In genomic region chr12:124656214-124656516, GRCh38 we compare ENCODE assay signal across 14 cellular contexts.
A peak's percentile ranks its signal among the peaks of the same experiment; 100 is the strongest.
DNase-seq lines count a peak whose midpoint lies in the region; ATAC-seq and TF ChIP-seq lines count a peak whose summit lies in the region.
"Had no signal": no experiment of that assay in that cellular context is flagged by ENCODE, and none has a peak within 500 bp of the region (broad histone marks: within the 10 kb centered on the region; RNA-seq: fewer than 3 reads in every experiment).

No MANE protein-coding gene starts in this region.

- no peak overlapping the region for H3K4me3 Mint-ChIP-seq in endothelial cell (ENCODE audit: unreplicated experiment)

- H3K4me3 ChIP-seq in right atrium auricular region (no peak overlapping the region), esophagus squamous epithelium (no peak overlapping the region), osteoblast (ENCODE audit: insufficient read depth, low read length) (no peak overlapping the region)

- H3K9me3 Mint-ChIP-seq in endothelial cell (ENCODE audit: unreplicated experiment) = no peaks in the 10 kb centered on the region
- H3K9me3 Mint-ChIP-seq: activated T-helper 2 cell treated with anti-CD3 and anti-CD28 coated beads, Interferon-gamma antibody, Interleukin-2, Interleukin-4, amounts not matched to agents 10 μg/mL and 5 μg/mL and 100 μg/mL, durations not matched to agents 14 hours and 24 hours and 36 hours had no signal

- no peaks in the 10 kb centered on the region for H3K79me2 ChIP-seq in osteoblast (ENCODE audit: insufficient read depth, low read length)

- H3K36me3 Mint-ChIP-seq in endothelial cell (ENCODE audit: low read depth, unreplicated experiment) = no peaks in the 10 kb centered on the region

- no peak overlapping the region for H3K27ac Mint-ChIP-seq in endothelial cell (ENCODE audit: unreplicated experiment)
- H3K27ac Mint-ChIP-seq: activated T-helper 2 cell treated with anti-CD3 and anti-CD28 coated beads, Interferon-gamma antibody, Interleukin-2, Interleukin-4, amounts not matched to agents 10 μg/mL and 5 μg/mL and 100 μg/mL, durations not matched to agents 14 hours and 24 hours and 36 hours had no signal

- H3K36me3 ChIP-seq in right atrium auricular region (no peaks in the 10 kb centered on the region), esophagus squamous epithelium (no peaks in the 10 kb centered on the region), osteoblast (ENCODE audit: insufficient read depth, low read length) (no peaks in the 10 kb centered on the region)
- H3K36me3 ChIP-seq: ovary had no signal

- H3K4me1 ChIP-seq in right atrium auricular region (peaks cover 0 to 48% of the 10 kb centered on the region in 2 donors), esophagus squamous epithelium (peaks cover 17 to 39% (median 22%) of the 10 kb centered on the region in 3 donors), osteoblast (ENCODE audit: insufficient read depth, low read length) (peaks cover 15% of the 10 kb centered on the region)

- no peaks in the 10 kb centered on the region for H3K9me3 ChIP-seq in right atrium auricular region
- H3K9me3 ChIP-seq in esophagus squamous epithelium = no peaks in the 10 kb centered on the region
- no peaks in the 10 kb centered on the region for H3K9me3 ChIP-seq in osteoblast (ENCODE audit: low read depth, low read length)
- H3K9me3 ChIP-seq: ovary had no signal

- TF ChIP-seq CTCF in right atrium auricular region (IDR thresholded peaks at IDR 0.05) (no peak), esophagus squamous epithelium (IDR thresholded peaks at IDR 0.05) (no peak), osteoblast (IDR thresholded peaks at IDR 0.05; ENCODE audit: extremely low read depth, low read depth, low read length) (no peak), endothelial cell (IDR thresholded peaks at IDR 0.05; ENCODE audit: unreplicated experiment) (no peak)

- H3K27me3 ChIP-seq in right atrium auricular region (no peaks in the 10 kb centered on the region), esophagus squamous epithelium (peaks cover 0 to 33% (median 0%) of the 10 kb centered on the region in 4 donors), osteoblast (ENCODE audit: insufficient read depth, low read length) (no peaks in the 10 kb centered on the region)
- H3K27me3 ChIP-seq: ovary had no signal

- H3K27ac ChIP-seq in right atrium auricular region = peak overlapping the region; percentile 69 to 88
- H3K27ac ChIP-seq in esophagus squamous epithelium = peak overlapping the region; percentile 60 to 90 (median 83)
- H3K27ac ChIP-seq in osteoblast (ENCODE audit: low read depth, low read length) = no peak overlapping the region

- no peak for ATAC-seq in left ventricle myocardium superior
- ATAC-seq in GM19397 (IDR thresholded peaks at IDR 0.05; ENCODE audit: unreplicated experiment) = no peak
- ATAC-seq in HG03039 (IDR thresholded peaks at IDR 0.05; ENCODE audit: unreplicated experiment) = no peak
- no peak for ATAC-seq in GM21381 (IDR thresholded peaks at IDR 0.05; ENCODE audit: unreplicated experiment)

- H3K27me3 Mint-ChIP-seq in endothelial cell (ENCODE audit: unreplicated experiment) = peaks cover 1% of the 10 kb centered on the region

- H3K4me1 Mint-ChIP-seq in endothelial cell (ENCODE audit: unreplicated experiment) = no peaks in the 10 kb centered on the region

- intact Hi-C loops in left ventricle myocardium superior (cut with micrococcal nuclease) (no loop called here), esophagus squamous epithelium (cut with DNase I) (no loop called here)

- 29 to 84% methylated on average over 1 to 3 of the region's 3 CpGs for WGBS in esophagus squamous epithelium, 2 donors

- peak overlapping the region; percentile 70 for H3K4me2 ChIP-seq in osteoblast (ENCODE audit: insufficient read depth, low read length)

- H2AFZ ChIP-seq in osteoblast (ENCODE audit: low read length) = no peak overlapping the region

- no peaks in the 10 kb centered on the region for H4K20me1 ChIP-seq in osteoblast (ENCODE audit: insufficient read depth, low read length)

- no peak for DNase-seq in right atrium auricular region (ENCODE audit: low spot score)
- DNase-seq in left ventricle myocardium superior = no peak
- DNase-seq in esophagus squamous epithelium (lab: John Stamatoyannopoulos, UW) = no peak
- no peak for DNase-seq in osteoblast (ENCODE audit: insufficient read length, low spot score, missing footprints)
- no peak for DNase-seq in endothelial cell (ENCODE audit: low spot score)
- DNase-seq: activated CD4-positive, alpha-beta T cell treated with anti-CD3 and anti-CD28 coated beads, Interleukin-2, amount 50 U/mL, for 48 hours; central memory CD4-positive, alpha-beta T cell; DND-41; stimulated activated CD4-positive, alpha-beta T cell treated with anti-CD3 and anti-CD28 coated beads, Interleukin-4, amount 100 ng/mL, for 1 hour had no signal

- no peak for TF ChIP-seq POLR2A in esophagus squamous epithelium (IDR thresholded peaks at IDR 0.05)
